ENCODE assay signal across 15 cellular contexts in the genomic region with DNA sequence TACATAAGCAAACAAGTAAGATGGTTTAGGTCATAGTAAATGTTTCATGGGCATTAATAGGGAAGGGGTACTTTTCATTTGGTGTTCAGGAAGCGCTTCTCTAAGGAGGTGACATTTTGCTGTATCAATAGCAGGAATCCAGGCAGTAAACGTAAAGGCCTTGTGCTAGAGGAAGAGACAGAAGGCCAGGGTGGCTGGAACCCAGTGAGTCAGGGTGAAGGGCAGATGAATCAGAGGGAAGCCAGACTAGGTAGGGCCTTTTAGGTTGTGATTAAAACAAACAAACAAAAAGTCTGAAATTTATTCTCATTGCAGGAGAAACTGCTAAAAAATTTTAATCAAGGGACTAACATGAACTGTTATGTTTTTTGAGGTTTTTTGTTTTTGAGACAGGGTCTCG. TPM values are rescaled to one million over a fixed set of nuclear protein-coding genes. Genes with fewer than 3 reads are reported as not detected.
DNase-seq lines count a peak whose midpoint lies in the region; ATAC-seq and TF ChIP-seq lines count a peak whose summit lies in the region.
"Had no signal": no experiment of that assay in that cellular context is flagged by ENCODE, and none has a peak within 500 bp of the region (broad histone marks: within the 10 kb centered on the region; RNA-seq: fewer than 3 reads in every experiment).

No MANE protein-coding gene starts in this region.

- no peak overlapping the region for H4K5ac ChIP-seq in mesendoderm (ENCODE audit: low read length)

- no peak overlapping the region for H2BK15ac ChIP-seq in mesendoderm (replicated peaks; ENCODE audit: low read depth)

- in situ Hi-C loops in mammary epithelial cell (cut with MboI; ENCODE audit: low sequenced_read_pairs in 2 of 2) = no loop called here

- H3K4me2 ChIP-seq in mammary epithelial cell (ENCODE audit: insufficient read depth, low read depth, low read length) (no peak overlapping the region), mesendoderm (ENCODE audit: low read length) (no peak overlapping the region)

- TF ChIP-seq CTCF in AG04450 (IDR thresholded peaks at IDR 0.05; ENCODE audit: low read depth, low read length) = no peak
- no peak for TF ChIP-seq CTCF in mammary epithelial cell (conservative IDR thresholded peaks at IDR 0.05 in 1 of 2, IDR thresholded peaks at IDR 0.05 in 1 of 2; ENCODE audit: extremely low read depth in 1 of 2, insufficient read depth in 1 of 2, low read depth in 1 of 2, low read length in 2 of 2)
- no peak for TF ChIP-seq CTCF in liver (IDR thresholded peaks at IDR 0.05; ENCODE audit: low read depth, low read length, missing input control)
- no peak for TF ChIP-seq CTCF in tibial nerve (IDR thresholded peaks at IDR 0.05)
- no peak for TF ChIP-seq CTCF in testis (IDR thresholded peaks at IDR 0.05)

- no peak overlapping the region for H2AK5ac ChIP-seq in mesendoderm (ENCODE audit: low read length)

- H3K9me3 ChIP-seq in AG04450 (ENCODE audit: control insufficient read depth, insufficient read depth, low read length) (no peaks in the 10 kb centered on the region; the same call in 1 of the 2 replicates), mammary epithelial cell (replicated peaks; ENCODE audit: insufficient read depth, low read length) (no peaks in the 10 kb centered on the region), liver (ENCODE audit: control insufficient read depth in 4 of 4, low read length in 3 of 4) (no peaks in the 10 kb centered on the region), tibial nerve (peaks cover 0 to 5% (median 0%) of the 10 kb centered on the region in 4 donors), testis (no peaks in the 10 kb centered on the region)
- H3K9me3 ChIP-seq: SJCRH30 had no signal

- peak overlapping the region; percentile 59 for H3K27ac ChIP-seq in AG04450 (ENCODE audit: low read depth, low read length)
- H3K27ac ChIP-seq in mammary epithelial cell (ENCODE audit: insufficient read depth, low read depth, low read length) = no peak overlapping the region
- peak overlapping the region; percentile 3 to 39 for H3K27ac ChIP-seq in liver (ENCODE audit: low read depth in 1 of 2, low read length in 2 of 2)
- no peak overlapping the region for H3K27ac ChIP-seq in mesendoderm (ENCODE audit: low read depth, low read length)
- H3K27ac ChIP-seq in tibial nerve = peak overlapping the region in 1 of 4 donors; percentile 67
- H3K27ac ChIP-seq in testis = no peak overlapping the region
- H3K27ac ChIP-seq: SJCRH30, upper lobe of left lung had no signal

- H3K56ac ChIP-seq in mesendoderm (ENCODE audit: low read length) = no peak overlapping the region

- H4K8ac ChIP-seq in mesendoderm (ENCODE audit: low read depth, low read length) = no peak overlapping the region

- H3K36me3 ChIP-seq in mammary epithelial cell (ENCODE audit: insufficient read depth, low read length) (no peaks in the 10 kb centered on the region), liver (ENCODE audit: control insufficient read depth in 4 of 4, insufficient read depth in 3 of 4, low read depth in 1 of 4, low read length in 3 of 4) (no peaks in the 10 kb centered on the region), mesendoderm (ENCODE audit: control insufficient read depth, insufficient read depth, low read length) (no peaks in the 10 kb centered on the region), tibial nerve (no peaks in the 10 kb centered on the region), testis (ENCODE audit: low read depth, missing control alignments) (no peaks in the 10 kb centered on the region)
- H3K36me3 ChIP-seq: SJCRH30, upper lobe of left lung had no signal

- H3K79me2 ChIP-seq in mammary epithelial cell (ENCODE audit: insufficient read depth, low read length) = no peaks in the 10 kb centered on the region
- H3K79me2 ChIP-seq in mesendoderm (ENCODE audit: control insufficient read depth, insufficient read depth, low read length) = no peaks in the 10 kb centered on the region

- no peaks in the 10 kb centered on the region for H4K20me1 ChIP-seq in mammary epithelial cell (ENCODE audit: insufficient read depth, low read length)

- no peak overlapping the region for H3K4ac ChIP-seq in mesendoderm (ENCODE audit: low read depth, low read length)

- no peak for ATAC-seq in GM19395 (IDR thresholded peaks at IDR 0.05; ENCODE audit: unreplicated experiment)
- ATAC-seq: activated CD4-positive, CD25-positive, alpha-beta regulatory T cell treated with anti-CD3 and anti-CD28 coated beads, Interleukin-2, amount 50 U/mL, for 24 hours; activated T-cell treated with anti-CD3 and anti-CD28 coated beads, Interleukin-2, amount 50 U/mL, for 4 hours had no signal

- no peak overlapping the region for H2AFZ ChIP-seq in mammary epithelial cell (ENCODE audit: low read depth, low read length)

- peaks cover 3% of the 10 kb centered on the region for H3K4me1 ChIP-seq in mammary epithelial cell (ENCODE audit: insufficient read depth, low read length)
- peaks cover 0 to 57% (median 32%) of the 10 kb centered on the region in 4 donors for H3K4me1 ChIP-seq in liver (ENCODE audit: control insufficient read depth in 4 of 4, insufficient read depth in 4 of 4, low read length in 3 of 4)
- no peaks in the 10 kb centered on the region for H3K4me1 ChIP-seq in mesendoderm (ENCODE audit: control insufficient read depth, low read depth, low read length)
- H3K4me1 ChIP-seq in tibial nerve = peaks cover 0 to 19% (median 0%) of the 10 kb centered on the region in 4 donors
- no peaks in the 10 kb centered on the region for H3K4me1 ChIP-seq in testis

- WGBS in mammary epithelial cell (ENCODE audit: low coverage, missing lambda C conversion rate) = 88% methylated on average over 3 of the region's 3 CpGs
- 85% methylated on average over 3 of the region's 3 CpGs for WGBS in liver
- no CpG with 5 or more reads among the region's 3 CpGs for WGBS in mesendoderm (ENCODE audit: extremely low coverage, insufficient coverage, low lambda C conversion rate)
- 86 to 92% methylated on average over 3 of the region's 3 CpGs for WGBS in tibial nerve, 2 donors
- 85 to 90% methylated on average over 3 of the region's 3 CpGs for WGBS in testis, 2 donors

- no peak overlapping the region for H3K23ac ChIP-seq in mesendoderm (ENCODE audit: low read length)

- TF ChIP-seq EP300 in tibial nerve (IDR thresholded peaks at IDR 0.05) = no peak

- no peak for TF ChIP-seq POLR2A in tibial nerve (IDR thresholded peaks at IDR 0.05)
- TF ChIP-seq POLR2A in testis (IDR thresholded peaks at IDR 0.05) = no peak

- H3K27me3 ChIP-seq in AG04450 (ENCODE audit: control insufficient read depth, insufficient read depth, low read length) = no peaks in the 10 kb centered on the region
- H3K27me3 ChIP-seq in mammary epithelial cell (ENCODE audit: insufficient read depth, low read length) = no peaks in the 10 kb centered on the region
- H3K27me3 ChIP-seq in liver (ENCODE audit: control insufficient read depth in 4 of 4, insufficient read depth in 4 of 4, low read length in 3 of 4) = no peaks in the 10 kb centered on the region
- H3K27me3 ChIP-seq in mesendoderm (ENCODE audit: insufficient read depth, low read length, poor library complexity) = peaks cover under 1% of the 10 kb centered on the region
- no peaks in the 10 kb centered on the region for H3K27me3 ChIP-seq in tibial nerve
- H3K27me3 ChIP-seq in testis = no peaks in the 10 kb centered on the region
- H3K27me3 ChIP-seq: SJCRH30, upper lobe of left lung had no signal

- no peak for TF ChIP-seq RAD21 in liver (IDR thresholded peaks at IDR 0.05)

- H2BK120ac ChIP-seq in mesendoderm (ENCODE audit: low read depth, low read length) = no peak overlapping the region

- H3K79me1 ChIP-seq in mesendoderm (ENCODE audit: low read length) = no peaks in the 10 kb centered on the region

- H3K9ac ChIP-seq in mammary epithelial cell (ENCODE audit: insufficient read depth, low read length) (no peak overlapping the region), liver (ENCODE audit: low read depth in 1 of 2, low read length in 2 of 2) (no peak overlapping the region), mesendoderm (ENCODE audit: low read length) (no peak overlapping the region)

- no TSS peak for BruUV-seq in mammary epithelial cell (replicated peaks; lab: Mats Ljungman, UMichigan)

- CTCF ChIA-PET in AG04450 (lab: Charles Lee) (no interaction called here), mammary epithelial cell (lab: Charles Lee; ENCODE audit: low non-redundant PET) (no interaction called here)

- no peak overlapping the region for H2BK5ac ChIP-seq in mesendoderm (ENCODE audit: low read length)

- no peak overlapping the region for H3K18ac ChIP-seq in mesendoderm (ENCODE audit: low read length)

- H3K4me3 ChIP-seq in AG04450 (ENCODE audit: low read depth, low read length) = no peak overlapping the region
- no peak overlapping the region for H3K4me3 ChIP-seq in mammary epithelial cell (replicated peaks in 1 of 3; ENCODE audit: insufficient read depth in 1 of 3, low read depth in 2 of 3, low read length in 3 of 3)
- H3K4me3 ChIP-seq in liver (ENCODE audit: low read depth in 1 of 3, low read length in 3 of 3) = no peak overlapping the region
- no peak overlapping the region for H3K4me3 ChIP-seq in mesendoderm (ENCODE audit: low read length)
- H3K4me3 ChIP-seq in tibial nerve = no peak overlapping the region
- H3K4me3 ChIP-seq in testis = no peak overlapping the region
- H3K4me3 ChIP-seq: SJCRH30, upper lobe of left lung had no signal

- dilution Hi-C loops in mammary epithelial cell (cut with HindIII; ENCODE audit: low sequenced_read_pairs) = no loop called here

- DNase-seq in AG04450 (ENCODE audit: low read depth, low spot score) (no peak), LoVo (ENCODE audit: low spot score) (peak; percentile 8), mammary epithelial cell (peak; percentile 54), mesendoderm (no peak), tibial nerve (ENCODE audit: low spot score in 2 of 2) (no peak), testis (no peak)
- DNase-seq: activated T-cell treated with anti-CD3 and anti-CD28 coated beads, Interleukin-2, amount 50 U/mL, for 4 hours; GDM1; NCI-H446 treated with DMSO at 0.1 percent for 48 hours; posterior cingulate gyrus; SJCRH30; upper lobe of left lung had no signal

- intact Hi-C loops in mammary epithelial cell (cut with micrococcal nuclease) (no loop called here), testis (cut with DNase I; ENCODE audit: low total_unique reads) (no loop called here)

- POLR2A ChIA-PET in AG04450 (lab: Yijun Ruan, JAX) = no interaction called here

RNA-seq across cellular contexts. Expression of a gene that starts 6.5 kb away (rescaled TPM):
- polyA plus RNA-seq in AG04450 (2011; rRNA removed) = 43.9 and 51.4 TPM in 2 replicates
- polyA minus RNA-seq in AG04450 (2011; rRNA and poly(A)+ RNA removed) = 30.0 and 34.1 TPM in 2 replicates
- total RNA-seq in mammary epithelial cell = 10 to 100 TPM; 15.7 to 18.5 TPM
- 9.4 TPM for polyA plus RNA-seq in mammary epithelial cell
- 0.67 TPM for polyA minus RNA-seq in mammary epithelial cell
- total RNA-seq in liver = 10 to 100 TPM in 1 of 2 donors, 1 to 10 TPM in 1; 5.6 to 33.3 TPM
- 1 to 10 TPM; 8.3 to 9.7 TPM for polyA plus RNA-seq in liver
- polyA plus RNA-seq in mesendoderm (2013, experiment 1 of 2) = 6.5 TPM
- 7.0 TPM for polyA plus RNA-seq in mesendoderm (2013, experiment 2 of 2)
- total RNA-seq in tibial nerve = 10 to 100 TPM; 42.9 to 85.9 (median 54.8) TPM
- total RNA-seq in testis = 10 to 100 TPM; 54.1 to 63.1 TPM
- polyA plus RNA-seq in testis (ENCODE audit: insufficient read depth, low read depth, low replicate concordance) = 102 TPM

RNA-seq across cellular contexts. Expression of a gene that starts 45.3 kb away (rescaled TPM):
- 0.10 and 0.11 TPM in 2 replicates for polyA plus RNA-seq in AG04450 (2011; rRNA removed)
- 0.05 and 0.09 TPM in 2 replicates for polyA minus RNA-seq in AG04450 (2011; rRNA and poly(A)+ RNA removed)
- 1 to 10 TPM in 1 of 2 donors, under 1 TPM in 1; 0.24 to 7.8 TPM for total RNA-seq in mammary epithelial cell
- 1.7 TPM for polyA plus RNA-seq in mammary epithelial cell
- polyA minus RNA-seq in mammary epithelial cell = 0.05 TPM
- total RNA-seq in liver = 10 to 100 TPM; 12.0 to 39.6 TPM
- polyA plus RNA-seq in liver = 1 to 10 TPM; 4.9 to 5.6 TPM
- polyA plus RNA-seq in mesendoderm (2013, experiment 1 of 2) = 2.6 TPM
- polyA plus RNA-seq in mesendoderm (2013, experiment 2 of 2) = 2.5 TPM
- 10 to 100 TPM in 3 of 4 donors, 1 to 10 TPM in 1; 5.9 to 18.6 (median 11.8) TPM for total RNA-seq in tibial nerve
- total RNA-seq in testis = 10 to 100 TPM in 1 of 2 donors, 1 to 10 TPM in 1; 9.5 to 12.5 TPM
- polyA plus RNA-seq in testis (ENCODE audit: insufficient read depth, low read depth, low replicate concordance) = 3.7 TPM
- total RNA-seq: SJCRH30 had no signal

Comparison
In these comparisons a context has a peak if more than half of its experiments do, and no peak if none do; other contexts are left out.
1. DNase-seq: peak in LoVo (single experiment) and mammary epithelial cell (single experiment); none in AG04450 (single experiment), mesendoderm (single experiment), tibial nerve (0 of 2) and testis (single experiment).
2. H3K27ac ChIP-seq: peak in AG04450 (single experiment) and liver (2 of 2); none in mammary epithelial cell (single experiment), mesendoderm (single experiment) and testis (0 of 2).